ENCODE assay signal across 1 cellular context in the genomic region with DNA sequence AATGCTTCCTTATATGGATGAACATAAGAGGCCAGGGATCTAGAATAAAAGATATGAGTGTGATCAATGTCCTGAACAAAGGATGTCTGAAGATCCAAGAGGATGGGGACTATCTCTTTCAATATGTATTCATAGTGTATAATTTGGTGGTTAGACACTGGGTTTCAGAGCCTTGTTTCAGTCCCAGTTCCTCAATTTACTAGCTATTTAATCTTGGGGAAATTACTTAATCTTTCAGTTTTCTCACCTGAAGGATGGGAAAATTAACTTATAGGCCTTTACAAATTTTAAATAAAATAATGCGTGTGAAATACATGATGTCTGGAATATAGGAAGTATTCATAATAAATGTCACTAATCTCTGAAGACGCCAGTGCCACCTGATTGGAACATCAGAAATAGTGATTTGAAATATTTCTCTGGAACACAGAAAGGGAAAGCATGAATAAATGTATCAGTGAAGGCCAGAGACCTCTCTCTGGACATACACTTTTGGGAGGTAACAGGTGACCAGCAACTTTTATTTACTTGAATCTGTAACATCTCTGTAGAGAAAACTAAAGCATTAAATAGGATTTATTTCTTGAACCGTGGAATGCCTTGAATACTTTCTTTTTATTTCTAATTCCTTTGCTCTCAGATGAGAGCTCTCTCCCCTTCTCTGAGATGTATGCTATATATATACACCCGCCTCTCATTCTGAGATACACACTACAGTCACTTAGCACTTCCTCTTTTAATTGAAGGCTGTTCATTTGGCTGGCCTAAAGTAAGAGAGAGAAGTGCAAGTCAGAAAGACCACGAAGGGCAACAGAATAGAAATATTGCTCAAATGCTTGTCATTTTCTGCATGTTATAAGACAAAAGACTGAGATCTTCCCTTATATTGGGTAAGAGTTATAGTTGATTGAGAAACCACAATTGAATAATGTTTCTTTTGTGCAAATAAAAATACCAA.
TF ChIP-seq lines count a peak whose summit lies in the region.

No MANE protein-coding gene starts in this region.

TF ChIP-seq in GM12878, 131 proteins besides CTCF, POLR2A, EP300 and RAD21 (continued from another document):
- TF ChIP-seq PAX8 (IDR thresholded peaks at IDR 0.05) (peak; percentile 51; the same call in 1 of the 2 replicates), CREB1 (IDR thresholded peaks at IDR 0.05; ENCODE audit: low read depth) (no peak), MEF2A (IDR thresholded peaks at IDR 0.05; ENCODE audit: insufficient read depth, low read depth, low read length) (peak; percentile 91), BACH1 (IDR thresholded peaks at IDR 0.05; ENCODE audit: borderline replicate concordance) (peak; percentile 86; the same call in 1 of the 2 replicates), IKZF1 (conservative IDR thresholded peaks at IDR 0.05) (peak; percentile 94), MTA2 (IDR thresholded peaks at IDR 0.05; ENCODE audit: low read depth) (peak; percentile 88)
